ENCODE assay signal across 11 cellular contexts in genomic region chr18:35974181-35974580, GRCh38.
DNase-seq lines count a peak whose midpoint lies in the region; ATAC-seq, FAIRE-seq and TF ChIP-seq lines count a peak whose summit lies in the region.
"Had no signal": no experiment of that assay in that cellular context is flagged by ENCODE, and none has a peak within 500 bp of the region (broad histone marks: within the 10 kb centered on the region; RNA-seq: fewer than 3 reads in every experiment).

No MANE protein-coding gene starts in this region.

- RAD21 ChIA-PET in GM12878 (lab: Charles Lee; ENCODE audit: unreplicated experiment) = interaction anchor here (2.4 kb wide), 1 partner anchor 218 kb away, joined by 7 read pairs; no protein-coding TSS in a partner anchor

- TF ChIP-seq RAD21 in GM12878 (IDR thresholded peaks at IDR 0.05; ENCODE audit: insufficient read depth, low read depth, low read length) = no peak

- no peak for DNase-seq in Caco-2
- no peak for DNase-seq in GM12878 (ENCODE audit: low read depth, low spot score)
- no peak for DNase-seq in nephron progenitor cell
- DNase-seq in DMS 273 (lab: John Stamatoyannopoulos, UW; ENCODE audit: unreplicated experiment) = no peak
- DNase-seq: DMS79 treated with DMSO at 0.1 percent for 48 hours, NCI-H526 had no signal

- POLR2A ChIA-PET in Caco-2 (lab: Charles Lee) = no interaction called here
- POLR2A ChIA-PET in GM12878 (lab: Charles Lee) = no interaction called here

- H4K20me1 ChIP-seq in Loucy (ENCODE audit: insufficient read depth, low read length, poor library complexity, severe bottlenecking) = peaks cover 9% of the 10 kb centered on the region
- H4K20me1 ChIP-seq in GM12878 (ENCODE audit: control insufficient read depth, insufficient read depth) = no peaks in the 10 kb centered on the region

- TF ChIP-seq EP300 in GM12878 (IDR thresholded peaks at IDR 0.05; ENCODE audit: borderline replicate concordance in 1 of 2, control insufficient read depth in 1 of 2, low read depth in 2 of 2, low read length in 2 of 2) = no peak

- no peaks in the 10 kb centered on the region for H3K9me3 Mint-ChIP-seq in Caco-2 (ENCODE audit: unreplicated experiment)
- no peaks in the 10 kb centered on the region for H3K9me3 Mint-ChIP-seq in nephron progenitor cell

- H3K27ac Mint-ChIP-seq in Caco-2 (ENCODE audit: unreplicated experiment) (no peak overlapping the region), nephron progenitor cell (no peak overlapping the region)

- H3K4me1 ChIP-seq in Caco-2 (no peaks in the 10 kb centered on the region), Loucy (ENCODE audit: insufficient read depth, low read length, poor library complexity, severe bottlenecking) (peaks cover 33% of the 10 kb centered on the region), GM12878 (ENCODE audit: control insufficient read depth, insufficient read depth, low read length) (peaks cover 17% of the 10 kb centered on the region)

- intact Hi-C loops in Caco-2 (cut with micrococcal nuclease; ENCODE audit: unreplicated experiment) = loop anchor here (5.0 kb wide), 1 partner anchor 93 kb away; the partner anchor contains the start of gene RPRD1A
- intact Hi-C loops in GM12878 (cut with micrococcal nuclease; ENCODE audit: unreplicated experiment) = loop anchor here (5.0 kb wide), 3 partner anchors 93 to 477 kb away; partner anchors contain the start of genes INO80C and RPRD1A

- peaks cover 8% of the 10 kb centered on the region for H3K4me1 Mint-ChIP-seq in Caco-2 (ENCODE audit: low read depth, unreplicated experiment)
- H3K4me1 Mint-ChIP-seq in nephron progenitor cell = peaks cover 23% of the 10 kb centered on the region

- no peak for FAIRE-seq in GM12878 (lab: Jason Lieb, UNC)
- FAIRE-seq: frontal cortex had no signal

- peaks cover 35% of the 10 kb centered on the region for H3K36me3 Mint-ChIP-seq in Caco-2 (ENCODE audit: insufficient read depth, unreplicated experiment)
- peaks cover 47% of the 10 kb centered on the region for H3K36me3 Mint-ChIP-seq in nephron progenitor cell (ENCODE audit: low read depth)

- no peaks in the 10 kb centered on the region for H3K9me3 ChIP-seq in Caco-2
- no peaks in the 10 kb centered on the region for H3K9me3 ChIP-seq in Loucy (ENCODE audit: insufficient read depth, low read depth, low read length)
- H3K9me3 ChIP-seq in GM12878 (replicated peaks; ENCODE audit: control insufficient read depth, insufficient read depth, low read length) = no peaks in the 10 kb centered on the region

- H3K27me3 ChIP-seq in Caco-2 (replicated peaks; ENCODE audit: control insufficient read depth, insufficient read depth, low read length) (no peaks in the 10 kb centered on the region), Loucy (ENCODE audit: insufficient read depth, low read length, poor library complexity, severe bottlenecking) (no peaks in the 10 kb centered on the region), GM12878 (replicated peaks in 1 of 2; ENCODE audit: control insufficient read depth in 2 of 2, insufficient read depth in 2 of 2, low read length in 1 of 2) (no peaks in the 10 kb centered on the region)

- TF ChIP-seq CTCF in Caco-2 (IDR thresholded peaks at IDR 0.05; ENCODE audit: insufficient read depth in 1 of 2, low read depth in 1 of 2, low read length in 1 of 2, severe bottlenecking in 1 of 2, unreplicated experiment in 1 of 2) (no peak), Loucy (conservative IDR thresholded peaks at IDR 0.05; ENCODE audit: low read length) (no peak), GM12878 (IDR thresholded peaks at IDR 0.05 in 2 of 3, conservative IDR thresholded peaks at IDR 0.05 in 1 of 3; ENCODE audit: control insufficient read depth in 2 of 3, extremely low read depth in 1 of 3, insufficient read depth in 1 of 3, low read depth in 3 of 3, low read length in 3 of 3) (no peak), nephron progenitor cell (IDR thresholded peaks at IDR 0.05) (no peak)

- H2AFZ ChIP-seq in Loucy (ENCODE audit: low read length) = no peak overlapping the region
- no peak overlapping the region for H2AFZ ChIP-seq in GM12878 (ENCODE audit: control insufficient read depth, low read depth, low read length)

- no peak for TF ChIP-seq POLR2A in GM12878 (IDR thresholded peaks at IDR 0.05; ENCODE audit: low read depth, low read length)

- peak overlapping the region; percentile 86 for H3K4me2 ChIP-seq in Loucy (ENCODE audit: low read depth, low read length, poor library complexity, severe bottlenecking)
- peak overlapping the region; percentile 64; the same call in 1 of the 2 replicates for H3K4me2 ChIP-seq in GM12878 (ENCODE audit: control insufficient read depth, insufficient read depth)

- BruUV-seq in Caco-2 (replicated peaks; lab: Mats Ljungman, UMichigan) (no TSS peak), GM12878 (replicated peaks; lab: Mats Ljungman, UMichigan) (no TSS peak)

- in situ Hi-C loops in GM12878 (cut with MboI) = loop anchor here (10.0 kb wide), 1 partner anchor 389 kb away; the partner anchor contains the start of gene GALNT1

- H3K4me3 Mint-ChIP-seq in Caco-2 (ENCODE audit: unreplicated experiment) = peak overlapping the region; percentile 92
- peak overlapping the region; percentile 97 for H3K4me3 Mint-ChIP-seq in nephron progenitor cell

- peak overlapping the region; percentile 13 for H3K9ac ChIP-seq in Loucy (ENCODE audit: low read depth, low read length, poor library complexity, severe bottlenecking)
- no peak overlapping the region for H3K9ac ChIP-seq in GM12878 (ENCODE audit: control insufficient read depth, insufficient read depth, low read length)

- SMC1A ChIA-PET in GM12878 (lab: Charles Lee; ENCODE audit: uncharacterized antibody, unreplicated experiment) = interaction anchor here (1.4 to 1.5 kb wide), 2 partner anchors 20 to 36 kb away, joined by 3 to 5 read pairs; no protein-coding TSS in a partner anchor

- ATAC-seq in GM12878 (no peak), HG03159 (IDR thresholded peaks at IDR 0.05; ENCODE audit: unreplicated experiment) (no peak), HG03139 (IDR thresholded peaks at IDR 0.05; ENCODE audit: unreplicated experiment) (no peak), GM18909 (IDR thresholded peaks at IDR 0.05; ENCODE audit: poor library complexity, unreplicated experiment) (no peak)

- WGBS in GM12878 (ENCODE audit: insufficient coverage, insufficient replicate concordance, low lambda C conversion rate, missing lambda C conversion rate) = 97% methylated on average over 3 of the region's 3 CpGs

- H3K79me2 ChIP-seq in Loucy (ENCODE audit: insufficient read depth, low read length) (peaks cover 33% of the 10 kb centered on the region), GM12878 (ENCODE audit: control insufficient read depth, insufficient read depth, low read length) (peaks cover 23% of the 10 kb centered on the region)

- H3F3A ChIP-seq in Loucy (ENCODE audit: low read depth) = no peaks in the 10 kb centered on the region

- no peak overlapping the region for H3K27ac ChIP-seq in GM12878 (ENCODE audit: control insufficient read depth, insufficient read depth)

- CTCF ChIA-PET in Caco-2 (lab: Charles Lee) (no interaction called here), GM12878 (lab: Yijun Ruan, JAX) (interaction anchor here (0.8 to 1.9 kb wide), 3 partner anchors 20 to 218 kb away, joined by 3 to 4 read pairs (median 4); no protein-coding TSS in a partner anchor)

- no peaks in the 10 kb centered on the region for H3K27me3 Mint-ChIP-seq in Caco-2 (ENCODE audit: insufficient read depth, unreplicated experiment)
- H3K27me3 Mint-ChIP-seq in nephron progenitor cell (ENCODE audit: low read depth, poor library complexity) = peaks cover 2% of the 10 kb centered on the region

- H3K9me2 ChIP-seq in Loucy (replicated peaks; ENCODE audit: low read depth, low read length) = no peaks in the 10 kb centered on the region

- no peaks in the 10 kb centered on the region for H3K36me3 ChIP-seq in Caco-2 (ENCODE audit: control insufficient read depth, insufficient read depth, low read length)
- H3K36me3 ChIP-seq in Loucy (ENCODE audit: insufficient read depth, low read length) = peaks cover 27% of the 10 kb centered on the region; the same call in 1 of the 2 replicates
- H3K36me3 ChIP-seq in GM12878 (ENCODE audit: control insufficient read depth in 2 of 2, insufficient read depth in 2 of 2, low read length in 1 of 2) = peaks cover 4 to 24% of the 10 kb centered on the region in 2 experiments

- H3K4me3 ChIP-seq in Caco-2 (ENCODE audit: low read depth, low read length) (no peak overlapping the region), Loucy (ENCODE audit: low read length, poor library complexity, severe bottlenecking) (peak overlapping the region; percentile 97), GM12878 (no peak overlapping the region; the same call in 1 of the 2 replicates)

TF ChIP-seq in GM12878, 131 proteins besides CTCF, POLR2A, EP300 and RAD21 (continues in another document):
- TF ChIP-seq ESRRA (IDR thresholded peaks at IDR 0.05; ENCODE audit: low read length) = no peak
- TF ChIP-seq RFX5 (IDR thresholded peaks at IDR 0.05; ENCODE audit: low read depth, low read length) = no peak
- no peak for TF ChIP-seq ZNF687 (IDR thresholded peaks at IDR 0.05)
- TF ChIP-seq RB1 (IDR thresholded peaks at IDR 0.05; ENCODE audit: borderline replicate concordance) = no peak
- TF ChIP-seq CHD1 (IDR thresholded peaks at IDR 0.05; ENCODE audit: low read depth, low read length) = no peak
